6 cellular contexts compared by ENCODE assay signal in genomic region chr1:111608528-111608927, GRCh38. TPM values are rescaled to one million over a fixed set of nuclear protein-coding genes. Genes with fewer than 3 reads are reported as not detected.
DNase-seq lines count a peak whose midpoint lies in the region; ATAC-seq, FAIRE-seq and TF ChIP-seq lines count a peak whose summit lies in the region.
"Not testable (repeated sequence)": the region's sequence is repeated elsewhere in the genome, so short reads cannot be mapped to it uniquely, and the experiment has no call there.

No MANE protein-coding gene starts in this region.

- H2AFZ ChIP-seq in K562 (ENCODE audit: low read depth, low read length): peak overlapping the region; percentile 14; the same call in 1 of the 2 replicates

- not testable (repeated sequence) for H3K4me3 ChIP-seq in MG63; K562; kidney (ENCODE audit: low read length in 2 of 2); rectal smooth muscle tissue (ENCODE audit: low read length); stomach smooth muscle (ENCODE audit: low read length in 2 of 2)

- not testable (repeated sequence) for H3K9me1 ChIP-seq in K562 (ENCODE audit: control insufficient read depth, insufficient read depth, low read length)

- TF ChIP-seq CTCF in K562 (IDR thresholded peaks at IDR 0.05 in 2 of 3, conservative IDR thresholded peaks at IDR 0.05 in 1 of 3; ENCODE audit: insufficient read depth in 2 of 3, low read depth in 1 of 3, low read length in 3 of 3); kidney (IDR thresholded peaks at IDR 0.05; ENCODE audit: borderline replicate concordance, extremely low read depth, insufficient read depth): not testable (repeated sequence)

- H3K9ac ChIP-seq in K562 (ENCODE audit: insufficient read depth in 1 of 2, low read depth in 2 of 2, low read length in 2 of 2); kidney (ENCODE audit: low read length in 2 of 2); rectal smooth muscle tissue (ENCODE audit: low read length); stomach smooth muscle (ENCODE audit: low read length in 2 of 2): not testable (repeated sequence)

- not testable (repeated sequence) for H3K27ac Mint-ChIP-seq in activated CD4-positive, alpha-beta T cell treated with anti-CD3 and anti-CD28 coated beads, Interleukin-2, amount 10 ng/mL, durations not matched to agents 24 days and 14 days

- H3K4me1 Mint-ChIP-seq in activated CD4-positive, alpha-beta T cell treated with anti-CD3 and anti-CD28 coated beads, Interleukin-2, amount 10 ng/mL, durations not matched to agents 24 days and 14 days: peaks cover 27% of the 10 kb centered on the region

- not testable (repeated sequence) for H3K9me3 Mint-ChIP-seq in activated CD4-positive, alpha-beta T cell treated with anti-CD3 and anti-CD28 coated beads, Interleukin-2, amount 10 ng/mL, durations not matched to agents 24 days and 14 days

- not testable (repeated sequence) for TF ChIP-seq POLR2A in K562 (conservative IDR thresholded peaks at IDR 0.05)

- peaks cover 35% of the 10 kb centered on the region for H3K36me3 Mint-ChIP-seq in activated CD4-positive, alpha-beta T cell treated with anti-CD3 and anti-CD28 coated beads, Interleukin-2, amount 10 ng/mL, durations not matched to agents 24 days and 14 days (ENCODE audit: low read depth)

- ATAC-seq in K562: not testable (repeated sequence)

- WGBS in K562 (ENCODE audit: insufficient coverage, low coverage, missing lambda C conversion rate): 63% methylated on average over 13 of the region's 24 CpGs

- not testable (repeated sequence) for H3K36me3 ChIP-seq in MG63; K562 (ENCODE audit: control insufficient read depth, insufficient read depth, low read length); kidney (ENCODE audit: control insufficient read depth in 1 of 2, insufficient read depth in 2 of 2, low read length in 2 of 2); rectal smooth muscle tissue (ENCODE audit: control insufficient read depth, insufficient read depth, low read length); stomach smooth muscle (ENCODE audit: control insufficient read depth in 2 of 2, insufficient read depth in 2 of 2, low read length in 2 of 2)

- CTCF ChIA-PET in K562 (lab: Yijun Ruan, JAX; ENCODE audit: low intra/inter-chr PET ratio): not testable (repeated sequence)

- H3K9me3 ChIP-seq in MG63; K562 (replicated peaks; ENCODE audit: control insufficient read depth, insufficient read depth, low read depth, low read length); kidney (ENCODE audit: control insufficient read depth in 1 of 2, low read length in 2 of 2); stomach smooth muscle (ENCODE audit: control insufficient read depth in 2 of 2, low read length in 2 of 2): not testable (repeated sequence)

- DNase-seq in MG63 (peak; percentile 36), kidney (peak; percentile 56)
- DNase-seq in activated CD4-positive, alpha-beta T cell treated with anti-CD3 and anti-CD28 coated beads, Interleukin-2, amount 10 ng/mL, durations not matched to agents 24 days and 14 days: peak; percentile 47
- not testable (repeated sequence) for DNase-seq in K562 (ENCODE audit: extremely low read depth in 1 of 4, low spot score in 3 of 4)

- TF ChIP-seq RAD21 in K562 (CRISPR knock-in tag; conservative IDR thresholded peaks at IDR 0.05 in 1 of 2, IDR thresholded peaks at IDR 0.05 in 1 of 2): not testable (repeated sequence)

- H3K27me3 Mint-ChIP-seq in activated CD4-positive, alpha-beta T cell treated with anti-CD3 and anti-CD28 coated beads, Interleukin-2, amount 10 ng/mL, durations not matched to agents 24 days and 14 days: not testable (repeated sequence)

- H3K4me3 Mint-ChIP-seq in activated CD4-positive, alpha-beta T cell treated with anti-CD3 and anti-CD28 coated beads, Interleukin-2, amount 10 ng/mL, durations not matched to agents 24 days and 14 days: not testable (repeated sequence)

- not testable (repeated sequence) for H3K79me2 ChIP-seq in K562 (ENCODE audit: control insufficient read depth, insufficient read depth, low read length)

- POLR2A ChIA-PET in K562 (lab: Yijun Ruan, JAX): interaction anchor here (1.0 kb wide), 1 partner anchor 20 kb away, joined by 3 read pairs; no protein-coding TSS in a partner anchor

- not testable (repeated sequence) for H3K27ac ChIP-seq in K562 (ENCODE audit: extremely low read depth, low read depth, low read length); kidney (ENCODE audit: low read depth in 2 of 2, low read length in 2 of 2)
- H3K27ac ChIP-seq in rectal smooth muscle tissue (ENCODE audit: low read depth, low read length) (peak overlapping the region; percentile 85), stomach smooth muscle (ENCODE audit: low read length) (peak overlapping the region; percentile 66)

- H3K27me3 ChIP-seq in MG63; K562 (ENCODE audit: control insufficient read depth in 2 of 2, insufficient read depth in 2 of 2, low read length in 2 of 2); rectal smooth muscle tissue (ENCODE audit: control insufficient read depth, insufficient read depth, low read length); stomach smooth muscle (ENCODE audit: control insufficient read depth in 1 of 2, insufficient read depth in 2 of 2, low read length in 2 of 2): not testable (repeated sequence)

- not testable (repeated sequence) for H3K4me2 ChIP-seq in K562 (ENCODE audit: insufficient read depth, low read length)

- not testable (repeated sequence) for H4K20me1 ChIP-seq in K562 (replicated peaks; ENCODE audit: control insufficient read depth, insufficient read depth, low read length)

- intact Hi-C loops in activated CD4-positive, alpha-beta T cell treated with anti-CD3 and anti-CD28 coated beads, Interleukin-2, amount 10 ng/mL, durations not matched to agents 24 days and 14 days (cut with micrococcal nuclease); K562 (cut with micrococcal nuclease); kidney (cut with DNase I): not testable (repeated sequence)

- not testable (repeated sequence) for FAIRE-seq in K562 (lab: Jason Lieb, UNC); kidney (lab: Jason Lieb, UNC)

- H3K4me1 ChIP-seq in K562 (replicated peaks in 1 of 2; ENCODE audit: control insufficient read depth in 2 of 2, insufficient read depth in 2 of 2, low read length in 2 of 2); kidney (ENCODE audit: control insufficient read depth in 1 of 2, insufficient read depth in 1 of 2, low read depth in 1 of 2, low read length in 2 of 2): not testable (repeated sequence)
- H3K4me1 ChIP-seq in rectal smooth muscle tissue (ENCODE audit: control insufficient read depth, insufficient read depth, low read length): peaks cover 46% of the 10 kb centered on the region
- peaks cover 35% of the 10 kb centered on the region for H3K4me1 ChIP-seq in stomach smooth muscle (ENCODE audit: control insufficient read depth, insufficient read depth, low read length)

- in situ Hi-C loops in K562 (cut with MboI): not testable (repeated sequence)

- not testable (repeated sequence) for TF ChIP-seq EP300 in K562 (IDR thresholded peaks at IDR 0.05; ENCODE audit: low read length)

- BruUV-seq in K562 (replicated peaks; lab: Mats Ljungman, UMichigan): not testable (repeated sequence)

RNA-seq across cellular contexts. Expression of gene RAP1A, which starts 11.1 kb away (rescaled TPM):
- 20.6 and 35.6 TPM in 2 replicates for total RNA-seq in MG63 (2014; rRNA removed; shearing (Covaris generic); ENCODE audit: low replicate concordance)
- 306 and 307 TPM in 2 replicates for total RNA-seq in activated CD4-positive, alpha-beta T cell treated with anti-CD3 and anti-CD28 coated beads, Interleukin-2, amount 10 ng/mL, durations not matched to agents 24 days and 14 days
- 4.2 and 14.3 TPM in 2 replicates for total RNA-seq in K562 (2011; cell fraction: chromatin; rRNA removed; ENCODE audit: low replicate concordance)
- 2.2 and 3.4 TPM in 2 replicates for total RNA-seq in K562 (2011; cell fraction: nucleolus; rRNA removed)
- total RNA-seq in K562 (2011; cell fraction: nucleoplasm; rRNA removed): 7.9 and 18.7 TPM in 2 replicates
- total RNA-seq in K562 (2014; rRNA removed) (13.4 and 19.0 TPM in 2 replicates), K562 (2014; rRNA removed; fragmentation: Illumina TruSeq; extraction: Trizol) (32.5 and 40.1 TPM in 2 replicates), K562 (2015; rRNA removed; fragmentation: Illumina TruSeq; extraction: Trizol) (19.4 and 24.5 TPM in 2 replicates), K562 (2021) (57.6 and 60.7 TPM in 2 replicates), kidney (91.3 TPM)
- polyA plus RNA-seq in K562 (2011; rRNA removed) (49.0 and 77.3 TPM in 2 replicates), K562 (2014; fragmentation: Illumina TruSeq; extraction: Trizol) (68.8 and 86.2 TPM in 2 replicates), K562 (2014; fragmentation: Nextera tagmentation; extraction: Ambion mirVana) (10 to 100 TPM; 21.3 to 28.9 TPM), K562 (2014; rRNA removed) (45.9 and 48.2 TPM in 2 replicates), kidney (ENCODE audit: insufficient read depth, low read depth, low replicate concordance) (55.8 TPM)
- polyA plus RNA-seq in K562 (2011; cell fraction: cytosol; rRNA removed): 11.3 and 24.6 TPM in 2 replicates
- 6.6 and 11.5 TPM in 2 replicates for polyA plus RNA-seq in K562 (2011; cell fraction: nucleus; rRNA removed)
- 68.6 and 95.0 TPM in 2 replicates for polyA plus RNA-seq in K562 (2012)
- polyA minus RNA-seq in K562 (2011; rRNA and poly(A)+ RNA removed): 49.7 and 52.8 TPM in 2 replicates
- polyA minus RNA-seq in K562 (2011; cell fraction: cytosol; rRNA and poly(A)+ RNA removed): 20.3 and 24.0 TPM in 2 replicates
- polyA minus RNA-seq in K562 (2011; cell fraction: nucleus; rRNA and poly(A)+ RNA removed): 4.7 and 9.1 TPM in 2 replicates
